ENCODE assay signal across 11 cellular contexts in genomic region chr5:62190931-62191330, GRCh38.
"Had no signal": no experiment of that assay in that cellular context is flagged by ENCODE, and none has a peak within 500 bp of the region (broad histone marks: within the 10 kb centered on the region; RNA-seq: fewer than 3 reads in every experiment).

No MANE protein-coding gene starts in this region.

- H3K9me3 ChIP-seq: HAP-1 had no signal

- H3K27ac ChIP-seq: GM23248 had no signal

- H3K4me2 ChIP-seq: GM23338 had no signal

- ATAC-seq: GM23338, HCT116 had no signal

- H3K36me3 ChIP-seq: HAP-1 had no signal

- H3K4me3 ChIP-seq: GM23248, GM23338, HAP-1 had no signal

- H3K9ac ChIP-seq: GM23248 had no signal

- FAIRE-seq: H1, H54 had no signal

- DNase-seq: GM23248, GOT3, H7, H9, HCEC 1CT, HFFc6 had no signal

- H2AFZ ChIP-seq: GM23248, GM23338 had no signal

- H3K4me1 ChIP-seq: HAP-1 had no signal
